In genomic region chr18:21389903-21390302, GRCh38 we compare ENCODE assay signal across 31 cellular contexts.
"Had no signal": no experiment of that assay in that cellular context is flagged by ENCODE, and none has a peak within 500 bp of the region (broad histone marks: within the 10 kb centered on the region; RNA-seq: fewer than 3 reads in every experiment).

No MANE protein-coding gene starts in this region.

- H3K27me3 ChIP-seq: gastroesophageal sphincter, pancreas, sigmoid colon, thyroid gland, upper lobe of right lung had no signal

- H3K36me3 Mint-ChIP-seq: activated CD8-positive, alpha-beta memory T cell treated with anti-CD3 and anti-CD28 coated beads, Interleukin-2, amount 10 ng/mL, durations not matched to agents 7 days and 5 days; activated naive CD4-positive, alpha-beta T cell treated with anti-CD3 and anti-CD28 coated beads, Interleukin-2, amount 50 U/mL, for 72 hours; immature natural killer cell; memory B cell; naive thymus-derived CD4-positive, alpha-beta T cell; stimulated activated memory B cell treated with anti-CD40 and anti-IgM and Interleukin-4, amounts not matched to agents 10 μg/mL and 1 μg/mL and 100 μg/mL, for 72 hours; WTC11 had no signal

- DNase-seq: activated CD4-positive, alpha-beta T cell treated with anti-CD3 and anti-CD28 coated beads for 1 hour; activated CD4-positive, alpha-beta T cell treated with anti-CD3 and anti-CD28 coated beads, Interleukin-2, amount 10 ng/mL, durations not matched to agents 7 days and 5 days; activated CD8-positive, alpha-beta memory T cell treated with anti-CD3 and anti-CD28 coated beads, Interleukin-2, amount 10 ng/mL, durations not matched to agents 7 days and 5 days; activated CD8-positive, alpha-beta T cell treated with anti-CD3 and anti-CD28 coated beads for 36 hours; activated naive CD4-positive, alpha-beta T cell; activated T-cell treated with anti-CD3 and anti-CD28 coated beads for 4 hours; activated T-cell treated with anti-CD3 and anti-CD28 coated beads, Interleukin-2, amount 50 U/mL, for 72 hours; dermis blood vessel endothelial cell; effector CD4-positive, alpha-beta T cell; hypothalamus; immature natural killer cell; midbrain; naive thymus-derived CD4-positive, alpha-beta T cell; nucleus accumbens; pancreas; psoas muscle; sigmoid colon; small intestine; stimulated activated CD4-positive, alpha-beta T cell treated with anti-CD3 and anti-CD28 coated beads, Interleukin-4, amount 100 ng/mL, for 24 hours; stimulated activated naive CD8-positive, alpha-beta T cell treated with anti-CD3 and anti-CD28 coated beads, Interleukin-15, amount 100 ng/mL, for 72 hours; SW 1271; T-helper 17 cell; thyroid gland; upper lobe of right lung had no signal

- H3K27me3 Mint-ChIP-seq: activated CD4-positive, alpha-beta T cell treated with anti-CD3 and anti-CD28 coated beads, Interleukin-2, amount 10 ng/mL, durations not matched to agents 7 days and 5 days; stimulated activated memory B cell treated with anti-CD40 and anti-IgM and Interleukin-4, amounts not matched to agents 10 μg/mL and 1 μg/mL and 100 μg/mL, for 72 hours; stimulated activated naive CD8-positive, alpha-beta T cell treated with anti-CD3 and anti-CD28 coated beads, Interleukin-15, amount 100 ng/mL, for 72 hours had no signal

- H3K4me1 Mint-ChIP-seq: activated CD4-positive, alpha-beta T cell treated with anti-CD3 and anti-CD28 coated beads, Interleukin-2, amount 10 ng/mL, durations not matched to agents 7 days and 5 days; activated CD8-positive, alpha-beta memory T cell treated with anti-CD3 and anti-CD28 coated beads, Interleukin-2, amount 10 ng/mL, durations not matched to agents 7 days and 5 days; immature natural killer cell; memory B cell; naive thymus-derived CD4-positive, alpha-beta T cell; stimulated activated memory B cell treated with anti-CD40 and anti-IgM and Interleukin-4, amounts not matched to agents 10 μg/mL and 1 μg/mL and 100 μg/mL, for 72 hours; stimulated activated naive CD8-positive, alpha-beta T cell treated with anti-CD3 and anti-CD28 coated beads, Interleukin-15, amount 100 ng/mL, for 72 hours; T-helper 17 cell had no signal

- ATAC-seq: activated CD8-positive, alpha-beta memory T cell treated with anti-CD3 and anti-CD28 coated beads, Interleukin-2, amount 10 ng/mL, durations not matched to agents 7 days and 5 days; activated CD8-positive, alpha-beta T cell treated with anti-CD3 and anti-CD28 coated beads for 36 hours; gastroesophageal sphincter; naive thymus-derived CD4-positive, alpha-beta T cell; pancreas; psoas muscle; stimulated activated memory B cell treated with anti-CD40 and anti-IgM and Interleukin-4, amounts not matched to agents 10 μg/mL and 1 μg/mL and 100 μg/mL, for 72 hours; stimulated activated naive CD8-positive, alpha-beta T cell treated with anti-CD3 and anti-CD28 coated beads, Interleukin-15, amount 100 ng/mL, for 72 hours; T-helper 17 cell; upper lobe of right lung; WTC11 had no signal

- H3K27ac ChIP-seq: gastroesophageal sphincter, pancreas, psoas muscle, sigmoid colon, thyroid gland, upper lobe of right lung had no signal

- H3K4me1 ChIP-seq: pancreas, psoas muscle, sigmoid colon, thyroid gland, upper lobe of right lung had no signal

- FAIRE-seq: colon, pancreas, small intestine had no signal

- H3K36me3 ChIP-seq: gastroesophageal sphincter, pancreas, sigmoid colon, thyroid gland, upper lobe of right lung had no signal

- H3K9me3 ChIP-seq: gastroesophageal sphincter, pancreas, psoas muscle, sigmoid colon, thyroid gland, upper lobe of right lung had no signal

- H3K4me3 Mint-ChIP-seq: activated CD4-positive, alpha-beta T cell treated with anti-CD3 and anti-CD28 coated beads, Interleukin-2, amount 10 ng/mL, durations not matched to agents 7 days and 5 days; activated CD8-positive, alpha-beta memory T cell treated with anti-CD3 and anti-CD28 coated beads, Interleukin-2, amount 10 ng/mL, durations not matched to agents 7 days and 5 days; activated CD8-positive, alpha-beta T cell treated with anti-CD3 and anti-CD28 coated beads for 36 hours; activated T-cell treated with anti-CD3 and anti-CD28 coated beads, Interleukin-2, amount 50 U/mL, for 72 hours; immature natural killer cell; memory B cell; naive thymus-derived CD4-positive, alpha-beta T cell; neural crest cell; stimulated activated memory B cell treated with anti-CD40 and anti-IgM and Interleukin-4, amounts not matched to agents 10 μg/mL and 1 μg/mL and 100 μg/mL, for 72 hours; stimulated activated naive CD8-positive, alpha-beta T cell treated with anti-CD3 and anti-CD28 coated beads, Interleukin-15, amount 100 ng/mL, for 72 hours; T-helper 17 cell; WTC11 had no signal

- H3K4me3 ChIP-seq: gastroesophageal sphincter, pancreas, psoas muscle, sigmoid colon, thyroid gland, upper lobe of right lung had no signal

- H3K9me3 Mint-ChIP-seq: activated CD4-positive, alpha-beta T cell treated with anti-CD3 and anti-CD28 coated beads, Interleukin-2, amount 10 ng/mL, durations not matched to agents 7 days and 5 days; activated CD8-positive, alpha-beta T cell treated with anti-CD3 and anti-CD28 coated beads for 36 hours; activated naive CD4-positive, alpha-beta T cell treated with anti-CD3 and anti-CD28 coated beads, Interleukin-2, amount 50 U/mL, for 72 hours; activated T-cell treated with anti-CD3 and anti-CD28 coated beads, Interleukin-2, amount 50 U/mL, for 72 hours; immature natural killer cell; memory B cell; neural crest cell; stimulated activated memory B cell treated with anti-CD40 and anti-IgM and Interleukin-4, amounts not matched to agents 10 μg/mL and 1 μg/mL and 100 μg/mL, for 72 hours; stimulated activated naive CD8-positive, alpha-beta T cell treated with anti-CD3 and anti-CD28 coated beads, Interleukin-15, amount 100 ng/mL, for 72 hours; WTC11 had no signal

- H3K27ac Mint-ChIP-seq: activated CD4-positive, alpha-beta T cell treated with anti-CD3 and anti-CD28 coated beads, Interleukin-2, amount 10 ng/mL, durations not matched to agents 7 days and 5 days; activated CD8-positive, alpha-beta memory T cell treated with anti-CD3 and anti-CD28 coated beads, Interleukin-2, amount 10 ng/mL, durations not matched to agents 7 days and 5 days; activated CD8-positive, alpha-beta T cell treated with anti-CD3 and anti-CD28 coated beads for 36 hours; activated naive CD4-positive, alpha-beta T cell treated with anti-CD3 and anti-CD28 coated beads, Interleukin-2, amount 50 U/mL, for 72 hours; activated T-cell treated with anti-CD3 and anti-CD28 coated beads, Interleukin-2, amount 50 U/mL, for 72 hours; immature natural killer cell; memory B cell; naive thymus-derived CD4-positive, alpha-beta T cell; stimulated activated memory B cell treated with anti-CD40 and anti-IgM and Interleukin-4, amounts not matched to agents 10 μg/mL and 1 μg/mL and 100 μg/mL, for 72 hours; stimulated activated naive CD8-positive, alpha-beta T cell treated with anti-CD3 and anti-CD28 coated beads, Interleukin-15, amount 100 ng/mL, for 72 hours; T-helper 17 cell; WTC11 had no signal
